6 cellular contexts compared by ENCODE assay signal in genomic region chr16:23039118-23039517, GRCh38.
"Had no signal": no experiment of that assay in that cellular context is flagged by ENCODE, and none has a peak within 500 bp of the region (broad histone marks: within the 10 kb centered on the region; RNA-seq: fewer than 3 reads in every experiment).

No MANE protein-coding gene starts in this region.

- DNase-seq: IMR-90, KBM-7, KG1 had no signal

- H3K27ac ChIP-seq: HL-60, KMS-11 had no signal

- H3K4me2 ChIP-seq: KMS-11 had no signal

- H3K9ac ChIP-seq: KMS-11 had no signal

- FAIRE-seq: HTR-8/SVneo had no signal
